1 cellular context compared by ENCODE assay signal in the genomic region with DNA sequence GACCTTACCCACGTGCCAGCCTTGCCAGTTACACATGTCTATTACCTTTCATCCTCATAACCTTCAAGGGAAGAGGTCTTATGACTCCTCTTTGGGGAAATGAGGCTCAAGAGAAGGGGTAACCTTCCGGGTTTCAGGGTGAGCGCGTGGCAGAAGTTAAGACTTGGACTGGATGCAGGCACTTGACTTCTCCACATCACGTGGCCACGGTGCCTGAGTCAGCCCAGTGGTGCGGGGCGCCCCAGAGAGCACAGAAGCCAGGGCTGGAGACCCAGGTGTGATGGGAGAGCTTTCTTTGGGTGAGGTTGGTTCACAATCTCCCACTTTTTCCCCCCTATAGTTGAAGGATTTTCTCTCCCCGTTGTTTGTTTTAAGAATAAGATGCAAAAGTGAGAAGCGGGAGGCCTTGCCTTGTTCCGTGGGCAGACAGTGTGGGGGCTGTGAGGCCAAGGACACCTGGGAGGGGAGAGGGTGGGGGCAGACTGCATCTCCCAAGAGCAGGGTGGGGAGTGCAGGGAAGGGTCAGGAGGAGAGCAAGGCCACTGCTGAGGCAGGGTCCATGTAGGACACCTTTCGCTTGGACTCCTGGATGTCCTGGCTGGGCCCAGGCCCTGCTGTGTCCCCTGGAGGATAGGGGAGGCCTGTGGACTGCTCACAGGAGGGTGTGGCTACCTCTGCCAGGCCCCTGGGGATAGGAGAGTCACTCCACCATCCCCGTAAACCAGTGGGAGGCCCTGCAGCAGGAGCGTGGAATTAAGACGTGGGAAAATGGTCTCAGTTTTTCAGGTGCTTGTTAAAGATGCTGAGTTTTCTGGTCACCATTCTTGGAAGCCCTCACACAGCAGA.
TF ChIP-seq lines count a peak whose summit lies in the region.

No MANE protein-coding gene starts in this region.

TF ChIP-seq in GM23338, 12 proteins besides CTCF, POLR2A, EP300 and RAD21 (continued from another document):
- TF ChIP-seq JUNB (IDR thresholded peaks at IDR 0.05; ENCODE audit: unreplicated experiment), result no peak
- TF ChIP-seq NANOG (IDR thresholded peaks at IDR 0.05; ENCODE audit: borderline replicate concordance), result no peak
